In the genomic region with DNA sequence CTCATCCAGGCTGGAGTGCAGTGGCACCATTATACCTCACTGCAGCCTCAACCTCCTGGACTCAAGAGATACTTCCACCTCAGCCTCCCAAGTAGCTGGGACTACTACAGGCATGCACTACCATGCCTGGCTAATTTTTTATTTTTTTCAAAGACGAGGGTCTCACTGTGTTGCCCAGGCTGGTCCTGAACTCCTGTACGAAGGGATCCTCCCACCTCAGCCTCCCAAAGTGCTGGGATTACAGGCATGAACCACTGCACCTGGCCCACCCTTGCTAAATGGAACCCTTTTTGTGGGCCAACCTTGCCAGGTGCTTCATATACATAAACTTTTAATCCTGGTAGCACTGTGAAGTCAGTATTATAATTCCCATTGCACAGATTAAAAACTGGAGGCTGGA, we compare ENCODE assay signal across 2 cellular contexts.
TF ChIP-seq lines count a peak whose summit lies in the region.

No MANE protein-coding gene starts in this region.

TF ChIP-seq in SK-N-SH, 30 proteins besides CTCF, POLR2A, EP300 and RAD21 (continued from another document):
- no peak for TF ChIP-seq REST (IDR thresholded peaks at IDR 0.05; ENCODE audit: low read depth, low read length)
- no peak for TF ChIP-seq PBX3 (IDR thresholded peaks at IDR 0.05)
- no peak for TF ChIP-seq TAF1 (IDR thresholded peaks at IDR 0.05; ENCODE audit: borderline replicate concordance, low read depth, low read length)

TF ChIP-seq in SK-N-SH treated with all-trans-retinoic acid at 6 μM for 48 hours, 23 proteins besides CTCF, POLR2A, EP300 and RAD21 (continued from another document):
- TF ChIP-seq, protein P1, sequence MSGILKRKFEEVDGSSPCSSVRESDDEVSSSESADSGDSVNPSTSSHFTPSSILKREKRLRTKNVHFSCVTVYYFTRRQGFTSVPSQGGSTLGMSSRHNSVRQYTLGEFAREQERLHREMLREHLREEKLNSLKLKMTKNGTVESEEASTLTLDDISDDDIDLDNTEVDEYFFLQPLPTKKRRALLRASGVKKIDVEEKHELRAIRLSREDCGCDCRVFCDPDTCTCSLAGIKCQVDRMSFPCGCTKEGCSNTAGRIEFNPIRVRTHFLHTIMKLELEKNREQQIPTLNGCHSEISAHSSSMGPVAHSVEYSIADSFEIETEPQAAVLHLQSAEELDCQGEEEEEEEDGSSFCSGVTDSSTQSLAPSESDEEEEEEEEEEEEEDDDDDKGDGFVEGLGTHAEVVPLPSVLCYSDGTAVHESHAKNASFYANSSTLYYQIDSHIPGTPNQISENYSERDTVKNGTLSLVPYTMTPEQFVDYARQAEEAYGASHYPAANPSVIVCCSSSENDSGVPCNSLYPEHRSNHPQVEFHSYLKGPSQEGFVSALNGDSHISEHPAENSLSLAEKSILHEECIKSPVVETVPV (CRISPR knock-in tag; IDR thresholded peaks at IDR 0.05) = no peak
- TF ChIP-seq SNAI2 (CRISPR knock-in tag; IDR thresholded peaks at IDR 0.05) (no peak), ZNF565 (CRISPR knock-in tag; conservative IDR thresholded peaks at IDR 0.05; ENCODE audit: low read depth) (no peak)
